1 cellular context compared by ENCODE assay signal in genomic region chr12:98754095-98754494, GRCh38.
TF ChIP-seq lines count a peak whose summit lies in the region.

No MANE protein-coding gene starts in this region.

TF ChIP-seq in GM12878, 131 proteins besides CTCF, POLR2A, EP300 and RAD21 (continued from another document):
- TF ChIP-seq PAX5 (IDR thresholded peaks at IDR 0.05; ENCODE audit: borderline replicate concordance, low read depth, low read length) (no peak; the same call in 1 of the 2 replicates), ZNF687 (IDR thresholded peaks at IDR 0.05) (peak; percentile 56; the same call in 1 of the 2 replicates), ATF7 (IDR thresholded peaks at IDR 0.05; ENCODE audit: low read depth) (peak; percentile 87), CREB1 (IDR thresholded peaks at IDR 0.05; ENCODE audit: low read depth) (peak; percentile 18; the same call in 1 of the 2 replicates), HDGF (IDR thresholded peaks at IDR 0.05) (0 out of 2 replicates have a peak, but pooled peaks have one; percentile 33), BHLHE40 (IDR thresholded peaks at IDR 0.05; ENCODE audit: borderline replicate concordance in 1 of 2, low read depth in 2 of 2, low read length in 1 of 2) (peak; percentile 42 to 46; a peak in 1 of 4 replicates), IRF4 (IDR thresholded peaks at IDR 0.05; ENCODE audit: low read depth, low read length) (peak; percentile 78; the same call in 1 of the 2 replicates), TCF12 (IDR thresholded peaks at IDR 0.05; ENCODE audit: low read depth, low read length) (peak; percentile 67; the same call in 1 of the 2 replicates), ETV6 (conservative IDR thresholded peaks at IDR 0.05 in 1 of 2, IDR thresholded peaks at IDR 0.05 in 1 of 2; ENCODE audit: borderline replicate concordance in 1 of 2, low read depth in 1 of 2) (no peak), KLF5 (IDR thresholded peaks at IDR 0.05; ENCODE audit: partially characterized antibody) (peak; percentile 40), ATF3 (IDR thresholded peaks at IDR 0.05; ENCODE audit: borderline replicate concordance, extremely low read depth, low read depth, low read length) (no peak), SRF (IDR thresholded peaks at IDR 0.05; ENCODE audit: low read depth in 2 of 2, low read length in 2 of 2) (peak in 1 of 2 experiments; percentile 58; a peak in 1 of 4 replicates), RB1 (IDR thresholded peaks at IDR 0.05; ENCODE audit: borderline replicate concordance) (no peak), IKZF2 (IDR thresholded peaks at IDR 0.05) (peak; percentile 48 to 61; a peak in 2 of 4 replicates), CHD1 (IDR thresholded peaks at IDR 0.05; ENCODE audit: low read depth, low read length) (no peak), SPI1 (IDR thresholded peaks at IDR 0.05; ENCODE audit: borderline replicate concordance, insufficient read depth, low read depth, low read length) (peak; percentile 68; the same call in 1 of the 2 replicates), KAT2A (conservative IDR thresholded peaks at IDR 0.05; ENCODE audit: control insufficient read depth, low read depth, low read length) (no peak), LARP7 (IDR thresholded peaks at IDR 0.05) (no peak), CBFB (IDR thresholded peaks at IDR 0.05; ENCODE audit: low read depth) (no peak), MYB (IDR thresholded peaks at IDR 0.05; ENCODE audit: borderline replicate concordance, low read depth, low read length) (no peak), USF2 (IDR thresholded peaks at IDR 0.05; ENCODE audit: borderline replicate concordance, low read depth, low read length) (no peak), MYC (IDR thresholded peaks at IDR 0.05; ENCODE audit: insufficient read depth, insufficient read length, insufficient replicate concordance, low read length, severe bottlenecking) (no peak), ZNF622 (IDR thresholded peaks at IDR 0.05) (no peak), IKZF1 (conservative IDR thresholded peaks at IDR 0.05) (peak; percentile 68), RBBP5 (conservative IDR thresholded peaks at IDR 0.05) (no peak), BMI1 (IDR thresholded peaks at IDR 0.05; ENCODE audit: borderline replicate concordance) (no peak), ZNF24 (IDR thresholded peaks at IDR 0.05) (no peak), JUND (IDR thresholded peaks at IDR 0.05; ENCODE audit: low read depth, low read length) (peak; percentile 84; the same call in 1 of the 2 replicates), TBL1XR1 (IDR thresholded peaks at IDR 0.05; ENCODE audit: low read depth, low read length) (no peak), MEF2B (IDR thresholded peaks at IDR 0.05; ENCODE audit: partially characterized antibody, poor library complexity, severe bottlenecking) (no peak), PML (IDR thresholded peaks at IDR 0.05; ENCODE audit: low read length) (no peak), EED (IDR thresholded peaks at IDR 0.05; ENCODE audit: low read depth) (0 out of 2 replicates have a peak, but pooled peaks have one; percentile 30), STAT3 (IDR thresholded peaks at IDR 0.05; ENCODE audit: low read depth, low read length) (0 out of 2 replicates have a peak, but pooled peaks have one; percentile 46), NBN (IDR thresholded peaks at IDR 0.05) (peak; percentile 83), CEBPB (IDR thresholded peaks at IDR 0.05; ENCODE audit: borderline replicate concordance in 1 of 2, low read depth in 2 of 2, low read length in 2 of 2) (no peak), NR2F1 (conservative IDR thresholded peaks at IDR 0.05) (no peak), RUNX3 (IDR thresholded peaks at IDR 0.05; ENCODE audit: low read length) (0 out of 2 replicates have a peak, but pooled peaks have one; percentile 7), CREM (IDR thresholded peaks at IDR 0.05; ENCODE audit: low read depth) (0 out of 2 replicates have a peak, but pooled peaks have one; percentile 14), BACH1 (IDR thresholded peaks at IDR 0.05; ENCODE audit: borderline replicate concordance) (peak; percentile 60; the same call in 1 of the 2 replicates), MTA2 (IDR thresholded peaks at IDR 0.05; ENCODE audit: low read depth) (peak; percentile 80), BCL11A (IDR thresholded peaks at IDR 0.05; ENCODE audit: low read depth, low read length) (peak; percentile 37; the same call in 1 of the 2 replicates), TAF1 (IDR thresholded peaks at IDR 0.05; ENCODE audit: borderline replicate concordance, low read depth, low read length) (no peak), TARDBP (IDR thresholded peaks at IDR 0.05; ENCODE audit: borderline replicate concordance) (no peak), JUNB (IDR thresholded peaks at IDR 0.05) (peak; percentile 48)
- TF ChIP-seq, protein P1, sequence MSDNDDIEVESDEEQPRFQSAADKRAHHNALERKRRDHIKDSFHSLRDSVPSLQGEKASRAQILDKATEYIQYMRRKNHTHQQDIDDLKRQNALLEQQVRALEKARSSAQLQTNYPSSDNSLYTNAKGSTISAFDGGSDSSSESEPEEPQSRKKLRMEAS (IDR thresholded peaks at IDR 0.05; ENCODE audit: low read depth, low read length) = no peak
- TF ChIP-seq, protein P2, sequence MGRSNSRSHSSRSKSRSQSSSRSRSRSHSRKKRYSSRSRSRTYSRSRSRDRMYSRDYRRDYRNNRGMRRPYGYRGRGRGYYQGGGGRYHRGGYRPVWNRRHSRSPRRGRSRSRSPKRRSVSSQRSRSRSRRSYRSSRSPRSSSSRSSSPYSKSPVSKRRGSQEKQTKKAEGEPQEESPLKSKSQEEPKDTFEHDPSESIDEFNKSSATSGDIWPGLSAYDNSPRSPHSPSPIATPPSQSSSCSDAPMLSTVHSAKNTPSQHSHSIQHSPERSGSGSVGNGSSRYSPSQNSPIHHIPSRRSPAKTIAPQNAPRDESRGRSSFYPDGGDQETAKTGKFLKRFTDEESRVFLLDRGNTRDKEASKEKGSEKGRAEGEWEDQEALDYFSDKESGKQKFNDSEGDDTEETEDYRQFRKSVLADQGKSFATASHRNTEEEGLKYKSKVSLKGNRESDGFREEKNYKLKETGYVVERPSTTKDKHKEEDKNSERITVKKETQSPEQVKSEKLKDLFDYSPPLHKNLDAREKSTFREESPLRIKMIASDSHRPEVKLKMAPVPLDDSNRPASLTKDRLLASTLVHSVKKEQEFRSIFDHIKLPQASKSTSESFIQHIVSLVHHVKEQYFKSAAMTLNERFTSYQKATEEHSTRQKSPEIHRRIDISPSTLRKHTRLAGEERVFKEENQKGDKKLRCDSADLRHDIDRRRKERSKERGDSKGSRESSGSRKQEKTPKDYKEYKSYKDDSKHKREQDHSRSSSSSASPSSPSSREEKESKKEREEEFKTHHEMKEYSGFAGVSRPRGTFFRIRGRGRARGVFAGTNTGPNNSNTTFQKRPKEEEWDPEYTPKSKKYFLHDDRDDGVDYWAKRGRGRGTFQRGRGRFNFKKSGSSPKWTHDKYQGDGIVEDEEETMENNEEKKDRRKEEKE (IDR thresholded peaks at IDR 0.05) = no peak
- TF ChIP-seq, protein P3, sequence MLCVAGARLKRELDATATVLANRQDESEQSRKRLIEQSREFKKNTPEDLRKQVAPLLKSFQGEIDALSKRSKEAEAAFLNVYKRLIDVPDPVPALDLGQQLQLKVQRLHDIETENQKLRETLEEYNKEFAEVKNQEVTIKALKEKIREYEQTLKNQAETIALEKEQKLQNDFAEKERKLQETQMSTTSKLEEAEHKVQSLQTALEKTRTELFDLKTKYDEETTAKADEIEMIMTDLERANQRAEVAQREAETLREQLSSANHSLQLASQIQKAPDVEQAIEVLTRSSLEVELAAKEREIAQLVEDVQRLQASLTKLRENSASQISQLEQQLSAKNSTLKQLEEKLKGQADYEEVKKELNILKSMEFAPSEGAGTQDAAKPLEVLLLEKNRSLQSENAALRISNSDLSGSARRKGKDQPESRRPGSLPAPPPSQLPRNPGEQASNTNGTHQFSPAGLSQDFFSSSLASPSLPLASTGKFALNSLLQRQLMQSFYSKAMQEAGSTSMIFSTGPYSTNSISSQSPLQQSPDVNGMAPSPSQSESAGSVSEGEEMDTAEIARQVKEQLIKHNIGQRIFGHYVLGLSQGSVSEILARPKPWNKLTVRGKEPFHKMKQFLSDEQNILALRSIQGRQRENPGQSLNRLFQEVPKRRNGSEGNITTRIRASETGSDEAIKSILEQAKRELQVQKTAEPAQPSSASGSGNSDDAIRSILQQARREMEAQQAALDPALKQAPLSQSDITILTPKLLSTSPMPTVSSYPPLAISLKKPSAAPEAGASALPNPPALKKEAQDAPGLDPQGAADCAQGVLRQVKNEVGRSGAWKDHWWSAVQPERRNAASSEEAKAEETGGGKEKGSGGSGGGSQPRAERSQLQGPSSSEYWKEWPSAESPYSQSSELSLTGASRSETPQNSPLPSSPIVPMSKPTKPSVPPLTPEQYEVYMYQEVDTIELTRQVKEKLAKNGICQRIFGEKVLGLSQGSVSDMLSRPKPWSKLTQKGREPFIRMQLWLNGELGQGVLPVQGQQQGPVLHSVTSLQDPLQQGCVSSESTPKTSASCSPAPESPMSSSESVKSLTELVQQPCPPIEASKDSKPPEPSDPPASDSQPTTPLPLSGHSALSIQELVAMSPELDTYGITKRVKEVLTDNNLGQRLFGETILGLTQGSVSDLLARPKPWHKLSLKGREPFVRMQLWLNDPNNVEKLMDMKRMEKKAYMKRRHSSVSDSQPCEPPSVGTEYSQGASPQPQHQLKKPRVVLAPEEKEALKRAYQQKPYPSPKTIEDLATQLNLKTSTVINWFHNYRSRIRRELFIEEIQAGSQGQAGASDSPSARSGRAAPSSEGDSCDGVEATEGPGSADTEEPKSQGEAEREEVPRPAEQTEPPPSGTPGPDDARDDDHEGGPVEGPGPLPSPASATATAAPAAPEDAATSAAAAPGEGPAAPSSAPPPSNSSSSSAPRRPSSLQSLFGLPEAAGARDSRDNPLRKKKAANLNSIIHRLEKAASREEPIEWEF (IDR thresholded peaks at IDR 0.05; ENCODE audit: insufficient replicate concordance, low read depth, low read length) = no peak
- TF ChIP-seq, protein P4, sequence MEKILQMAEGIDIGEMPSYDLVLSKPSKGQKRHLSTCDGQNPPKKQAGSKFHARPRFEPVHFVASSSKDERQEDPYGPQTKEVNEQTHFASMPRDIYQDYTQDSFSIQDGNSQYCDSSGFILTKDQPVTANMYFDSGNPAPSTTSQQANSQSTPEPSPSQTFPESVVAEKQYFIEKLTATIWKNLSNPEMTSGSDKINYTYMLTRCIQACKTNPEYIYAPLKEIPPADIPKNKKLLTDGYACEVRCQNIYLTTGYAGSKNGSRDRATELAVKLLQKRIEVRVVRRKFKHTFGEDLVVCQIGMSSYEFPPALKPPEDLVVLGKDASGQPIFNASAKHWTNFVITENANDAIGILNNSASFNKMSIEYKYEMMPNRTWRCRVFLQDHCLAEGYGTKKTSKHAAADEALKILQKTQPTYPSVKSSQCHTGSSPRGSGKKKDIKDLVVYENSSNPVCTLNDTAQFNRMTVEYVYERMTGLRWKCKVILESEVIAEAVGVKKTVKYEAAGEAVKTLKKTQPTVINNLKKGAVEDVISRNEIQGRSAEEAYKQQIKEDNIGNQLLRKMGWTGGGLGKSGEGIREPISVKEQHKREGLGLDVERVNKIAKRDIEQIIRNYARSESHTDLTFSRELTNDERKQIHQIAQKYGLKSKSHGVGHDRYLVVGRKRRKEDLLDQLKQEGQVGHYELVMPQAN (conservative IDR thresholded peaks at IDR 0.05) = no peak
- TF ChIP-seq, protein P5, sequence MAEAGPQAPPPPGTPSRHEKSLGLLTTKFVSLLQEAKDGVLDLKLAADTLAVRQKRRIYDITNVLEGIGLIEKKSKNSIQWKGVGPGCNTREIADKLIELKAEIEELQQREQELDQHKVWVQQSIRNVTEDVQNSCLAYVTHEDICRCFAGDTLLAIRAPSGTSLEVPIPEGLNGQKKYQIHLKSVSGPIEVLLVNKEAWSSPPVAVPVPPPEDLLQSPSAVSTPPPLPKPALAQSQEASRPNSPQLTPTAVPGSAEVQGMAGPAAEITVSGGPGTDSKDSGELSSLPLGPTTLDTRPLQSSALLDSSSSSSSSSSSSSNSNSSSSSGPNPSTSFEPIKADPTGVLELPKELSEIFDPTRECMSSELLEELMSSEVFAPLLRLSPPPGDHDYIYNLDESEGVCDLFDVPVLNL (IDR thresholded peaks at IDR 0.05; ENCODE audit: low read depth, low read length) = no peak
